Comparison of ENCODE assay signal across 1 cellular context in the genomic region with DNA sequence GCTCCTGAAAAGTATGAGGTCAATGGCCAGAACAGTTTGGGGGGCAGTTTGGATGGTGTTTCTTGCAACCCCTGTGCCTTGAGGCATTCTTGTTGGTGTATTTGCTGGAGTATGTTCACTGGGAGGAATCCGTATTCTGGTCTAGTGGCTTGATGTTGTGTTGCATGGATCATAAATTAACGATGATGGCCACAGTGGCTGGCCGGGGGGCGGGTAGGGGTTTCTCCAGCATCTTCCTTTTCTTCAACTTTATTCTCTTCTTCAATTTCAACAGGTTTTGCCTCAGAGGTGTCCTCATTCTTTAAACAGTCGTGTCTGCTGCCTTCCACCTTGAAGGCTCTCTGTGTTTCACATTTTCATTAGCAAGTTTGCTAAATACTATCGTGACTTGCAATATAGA.
TF ChIP-seq lines count a peak whose summit lies in the region.

No MANE protein-coding gene starts in this region.

TF ChIP-seq in IMR-90, 13 proteins besides CTCF, POLR2A, EP300 and RAD21 (continued from another document):
- TF ChIP-seq MXI1 (IDR thresholded peaks at IDR 0.05; ENCODE audit: borderline replicate concordance, low read depth, low read length) = no peak
- no peak for TF ChIP-seq SMC3 (IDR thresholded peaks at IDR 0.05; ENCODE audit: low read depth, low read length)
